ENCODE assay signal across 16 cellular contexts in the genomic region with DNA sequence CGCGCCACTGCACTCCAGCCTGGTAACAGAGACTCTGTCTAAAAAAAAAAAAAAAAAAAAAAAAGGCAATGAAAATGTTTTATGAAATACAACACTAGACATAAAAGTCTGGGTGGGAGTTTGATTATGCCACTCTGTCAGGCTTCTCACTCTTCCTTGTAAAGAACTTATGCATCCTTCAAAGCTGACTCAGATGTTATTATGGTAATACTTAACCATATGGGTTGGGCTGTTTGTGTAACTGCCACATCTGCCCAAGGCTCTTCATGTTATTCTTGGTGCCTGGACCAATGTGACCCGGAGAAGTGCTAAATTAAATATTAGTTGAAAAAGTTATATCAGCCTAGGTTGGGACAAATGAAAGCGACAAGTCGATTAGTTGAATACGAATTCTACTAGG. TPM values are rescaled to one million over a fixed set of nuclear protein-coding genes. Genes with fewer than 3 reads are reported as not detected.
DNase-seq lines count a peak whose midpoint lies in the region; ATAC-seq, FAIRE-seq and TF ChIP-seq lines count a peak whose summit lies in the region.
"Had no signal": no experiment of that assay in that cellular context is flagged by ENCODE, and none has a peak within 500 bp of the region (broad histone marks: within the 10 kb centered on the region; RNA-seq: fewer than 3 reads in every experiment).

No MANE protein-coding gene starts in this region.

- TF ChIP-seq CTCF in bronchial epithelial cell (IDR thresholded peaks at IDR 0.05; ENCODE audit: insufficient read depth, low read length, severe bottlenecking) (no peak), smooth muscle cell (IDR thresholded peaks at IDR 0.05; ENCODE audit: borderline replicate concordance, insufficient read depth, poor library complexity, severe bottlenecking) (no peak), spleen (IDR thresholded peaks at IDR 0.05 in 8 of 11, conservative IDR thresholded peaks at IDR 0.05 in 3 of 11) (no peak)

- peaks cover 20% of the 10 kb centered on the region for H4K20me1 ChIP-seq in smooth muscle cell (ENCODE audit: low read depth)

- H3K27me3 ChIP-seq in bronchial epithelial cell (ENCODE audit: control insufficient read depth, insufficient read depth, low read length) (no peaks in the 10 kb centered on the region), smooth muscle cell (ENCODE audit: low read depth) (no peaks in the 10 kb centered on the region), spleen (replicated peaks in 1 of 7) (no peaks in the 10 kb centered on the region)

- 94% methylated on average over 6 of the region's 6 CpGs for WGBS in smooth muscle cell (ENCODE audit: low lambda C conversion rate)
- WGBS in spleen, 5 donors, result 92 to 99% (median 95%) methylated on average over 6 of the region's 6 CpGs

- no peaks in the 10 kb centered on the region for H3K9me3 ChIP-seq in smooth muscle cell (replicated peaks; ENCODE audit: low read depth)
- peaks cover 0 to 3% (median 0%) of the 10 kb centered on the region in 8 donors for H3K9me3 ChIP-seq in spleen

- DNase-seq in HCEC 1CT (peak; percentile 13), bronchial epithelial cell (ENCODE audit: low read depth) (peak; percentile 63), iris pigment epithelial cell (ENCODE audit: low read depth) (peak; percentile 46), smooth muscle cell (lab: John Stamatoyannopoulos, UW; ENCODE audit: unreplicated experiment) (no peak), spleen (no peak)
- DNase-seq: Calu3; CD4-positive, alpha-beta T cell; DND-41; GF-D8; NCI-H1048; NCI-H446; NCI-H748 treated with DMSO at 0.1 percent for 48 hours; PC-9 had no signal

- H3K4me3 ChIP-seq in bronchial epithelial cell (ENCODE audit: low read depth, low read length) (no peak overlapping the region), smooth muscle cell (no peak overlapping the region), spleen (no peak overlapping the region)
- H3K4me3 ChIP-seq: PC-9 had no signal

- no peaks in the 10 kb centered on the region for H3K79me2 ChIP-seq in smooth muscle cell (ENCODE audit: low read depth)

- no peak for FAIRE-seq in bronchial epithelial cell (lab: Jason Lieb, UNC)
- FAIRE-seq: H1 had no signal

- H3K4me2 ChIP-seq in smooth muscle cell, result no peak overlapping the region
- H3K4me2 ChIP-seq: PC-9 had no signal

- intact Hi-C loops in spleen (cut with DNase I; ENCODE audit: low total_unique reads), result no loop called here

- no peak for TF ChIP-seq POLR2A in spleen (IDR thresholded peaks at IDR 0.05)

- no peak for ATAC-seq in SK-N-SH treated with all-trans-retinoic acid at 6 μM for 48 hours
- ATAC-seq in GM19395 (IDR thresholded peaks at IDR 0.05; ENCODE audit: unreplicated experiment), result no peak

- H3K9ac ChIP-seq in smooth muscle cell (ENCODE audit: low read depth), result no peak overlapping the region

- no peak overlapping the region for H2AFZ ChIP-seq in smooth muscle cell (ENCODE audit: low read depth)
- H2AFZ ChIP-seq: PC-9 had no signal

- H3F3A ChIP-seq in smooth muscle cell (ENCODE audit: low read depth), result no peaks in the 10 kb centered on the region

- H3K4me1 ChIP-seq in smooth muscle cell (ENCODE audit: low read depth), result no peaks in the 10 kb centered on the region
- H3K4me1 ChIP-seq in spleen, result peaks cover 0 to 19% (median 16%) of the 10 kb centered on the region in 6 donors

- H3K27ac ChIP-seq in smooth muscle cell (ENCODE audit: low read depth), result peak overlapping the region; percentile 28
- no peak overlapping the region for H3K27ac ChIP-seq in spleen
- H3K27ac ChIP-seq: PC-9 had no signal

- H3K36me3 ChIP-seq in bronchial epithelial cell (ENCODE audit: control insufficient read depth, insufficient read depth, low read length) (peaks cover 1% of the 10 kb centered on the region), smooth muscle cell (ENCODE audit: low read depth) (peaks cover 3% of the 10 kb centered on the region), spleen (peaks cover 0 to 56% (median 0%) of the 10 kb centered on the region in 6 donors)

TF ChIP-seq in SK-N-SH treated with all-trans-retinoic acid at 6 μM for 48 hours, 23 proteins besides CTCF, POLR2A, EP300 and RAD21:
- TF ChIP-seq ARNTL (CRISPR knock-in tag; IDR thresholded peaks at IDR 0.05; ENCODE audit: borderline replicate concordance, low read depth) (no peak), ZNF70 (CRISPR knock-in tag; IDR thresholded peaks at IDR 0.05) (no peak), BACH2 (CRISPR knock-in tag; IDR thresholded peaks at IDR 0.05; ENCODE audit: borderline replicate concordance) (no peak), ZNF565 (CRISPR knock-in tag; conservative IDR thresholded peaks at IDR 0.05; ENCODE audit: low read depth) (no peak), GLIS3 (CRISPR knock-in tag; IDR thresholded peaks at IDR 0.05) (no peak), ZFP3 (CRISPR knock-in tag; IDR thresholded peaks at IDR 0.05) (no peak), OSR1 (CRISPR knock-in tag; IDR thresholded peaks at IDR 0.05) (no peak), TCF4 (CRISPR knock-in tag; IDR thresholded peaks at IDR 0.05; ENCODE audit: borderline replicate concordance) (no peak), ZNF8 (CRISPR knock-in tag; IDR thresholded peaks at IDR 0.05) (no peak)
- TF ChIP-seq, protein P1, sequence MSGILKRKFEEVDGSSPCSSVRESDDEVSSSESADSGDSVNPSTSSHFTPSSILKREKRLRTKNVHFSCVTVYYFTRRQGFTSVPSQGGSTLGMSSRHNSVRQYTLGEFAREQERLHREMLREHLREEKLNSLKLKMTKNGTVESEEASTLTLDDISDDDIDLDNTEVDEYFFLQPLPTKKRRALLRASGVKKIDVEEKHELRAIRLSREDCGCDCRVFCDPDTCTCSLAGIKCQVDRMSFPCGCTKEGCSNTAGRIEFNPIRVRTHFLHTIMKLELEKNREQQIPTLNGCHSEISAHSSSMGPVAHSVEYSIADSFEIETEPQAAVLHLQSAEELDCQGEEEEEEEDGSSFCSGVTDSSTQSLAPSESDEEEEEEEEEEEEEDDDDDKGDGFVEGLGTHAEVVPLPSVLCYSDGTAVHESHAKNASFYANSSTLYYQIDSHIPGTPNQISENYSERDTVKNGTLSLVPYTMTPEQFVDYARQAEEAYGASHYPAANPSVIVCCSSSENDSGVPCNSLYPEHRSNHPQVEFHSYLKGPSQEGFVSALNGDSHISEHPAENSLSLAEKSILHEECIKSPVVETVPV (CRISPR knock-in tag; IDR thresholded peaks at IDR 0.05), result no peak
- TF ChIP-seq, protein P2, sequence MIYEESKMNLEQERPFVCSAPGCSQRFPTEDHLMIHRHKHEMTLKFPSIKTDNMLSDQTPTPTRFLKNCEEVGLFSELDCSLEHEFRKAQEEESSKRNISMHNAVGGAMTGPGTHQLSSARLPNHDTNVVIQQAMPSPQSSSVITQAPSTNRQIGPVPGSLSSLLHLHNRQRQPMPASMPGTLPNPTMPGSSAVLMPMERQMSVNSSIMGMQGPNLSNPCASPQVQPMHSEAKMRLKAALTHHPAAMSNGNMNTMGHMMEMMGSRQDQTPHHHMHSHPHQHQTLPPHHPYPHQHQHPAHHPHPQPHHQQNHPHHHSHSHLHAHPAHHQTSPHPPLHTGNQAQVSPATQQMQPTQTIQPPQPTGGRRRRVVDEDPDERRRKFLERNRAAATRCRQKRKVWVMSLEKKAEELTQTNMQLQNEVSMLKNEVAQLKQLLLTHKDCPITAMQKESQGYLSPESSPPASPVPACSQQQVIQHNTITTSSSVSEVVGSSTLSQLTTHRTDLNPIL (CRISPR knock-in tag; IDR thresholded peaks at IDR 0.05; ENCODE audit: low read depth), result no peak
- TF ChIP-seq, protein P3, sequence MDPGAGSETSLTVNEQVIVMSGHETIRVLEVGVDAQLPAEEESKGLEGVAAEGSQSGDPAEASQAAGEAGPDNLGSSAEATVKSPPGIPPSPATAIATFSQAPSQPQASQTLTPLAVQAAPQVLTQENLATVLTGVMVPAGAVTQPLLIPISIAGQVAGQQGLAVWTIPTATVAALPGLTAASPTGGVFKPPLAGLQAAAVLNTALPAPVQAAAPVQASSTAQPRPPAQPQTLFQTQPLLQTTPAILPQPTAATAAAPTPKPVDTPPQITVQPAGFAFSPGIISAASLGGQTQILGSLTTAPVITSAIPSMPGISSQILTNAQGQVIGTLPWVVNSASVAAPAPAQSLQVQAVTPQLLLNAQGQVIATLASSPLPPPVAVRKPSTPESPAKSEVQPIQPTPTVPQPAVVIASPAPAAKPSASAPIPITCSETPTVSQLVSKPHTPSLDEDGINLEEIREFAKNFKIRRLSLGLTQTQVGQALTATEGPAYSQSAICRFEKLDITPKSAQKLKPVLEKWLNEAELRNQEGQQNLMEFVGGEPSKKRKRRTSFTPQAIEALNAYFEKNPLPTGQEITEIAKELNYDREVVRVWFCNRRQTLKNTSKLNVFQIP (CRISPR knock-in tag; IDR thresholded peaks at IDR 0.05; ENCODE audit: borderline replicate concordance, low read depth), result no peak
- TF ChIP-seq, protein P4, sequence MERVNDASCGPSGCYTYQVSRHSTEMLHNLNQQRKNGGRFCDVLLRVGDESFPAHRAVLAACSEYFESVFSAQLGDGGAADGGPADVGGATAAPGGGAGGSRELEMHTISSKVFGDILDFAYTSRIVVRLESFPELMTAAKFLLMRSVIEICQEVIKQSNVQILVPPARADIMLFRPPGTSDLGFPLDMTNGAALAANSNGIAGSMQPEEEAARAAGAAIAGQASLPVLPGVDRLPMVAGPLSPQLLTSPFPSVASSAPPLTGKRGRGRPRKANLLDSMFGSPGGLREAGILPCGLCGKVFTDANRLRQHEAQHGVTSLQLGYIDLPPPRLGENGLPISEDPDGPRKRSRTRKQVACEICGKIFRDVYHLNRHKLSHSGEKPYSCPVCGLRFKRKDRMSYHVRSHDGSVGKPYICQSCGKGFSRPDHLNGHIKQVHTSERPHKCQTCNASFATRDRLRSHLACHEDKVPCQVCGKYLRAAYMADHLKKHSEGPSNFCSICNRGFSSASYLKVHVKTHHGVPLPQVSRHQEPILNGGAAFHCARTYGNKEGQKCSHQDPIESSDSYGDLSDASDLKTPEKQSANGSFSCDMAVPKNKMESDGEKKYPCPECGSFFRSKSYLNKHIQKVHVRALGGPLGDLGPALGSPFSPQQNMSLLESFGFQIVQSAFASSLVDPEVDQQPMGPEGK (CRISPR knock-in tag; IDR thresholded peaks at IDR 0.05; ENCODE audit: borderline replicate concordance), result no peak

RNA-seq across cellular contexts. Expression of a gene that starts 23.8 kb away (rescaled TPM):
- 8.6 and 10.8 TPM in 2 replicates for total RNA-seq in bronchial epithelial cell
- total RNA-seq in smooth muscle cell, result 34.9 and 40.3 TPM in 2 replicates
- 45.3 and 58.6 TPM in 2 replicates for polyA plus RNA-seq in smooth muscle cell
- 10 to 100 TPM; 17.5 to 54.8 (median 38.6) TPM for total RNA-seq in spleen
- 10 to 100 TPM in 2 of 3 donors, 1 to 10 TPM in 1; 9.8 to 16.2 (median 12.4) TPM for polyA plus RNA-seq in spleen

RNA-seq across cellular contexts. Expression of a gene that starts 37.3 kb away (rescaled TPM):
- total RNA-seq in bronchial epithelial cell, result 4.7 and 9.0 TPM in 2 replicates
- total RNA-seq in smooth muscle cell, result 7.4 and 15.8 TPM in 2 replicates
- polyA plus RNA-seq in smooth muscle cell, result 12.5 and 12.8 TPM in 2 replicates
- total RNA-seq in spleen, result 10 to 100 TPM; 11.8 to 27.4 (median 18.0) TPM
- 10 to 100 TPM; 17.8 to 31.6 (median 19.5) TPM for polyA plus RNA-seq in spleen

RNA-seq across cellular contexts. Expression of a gene that starts 37.6 kb away (rescaled TPM):
- total RNA-seq in bronchial epithelial cell, result 8.7 and 8.8 TPM in 2 replicates
- total RNA-seq in smooth muscle cell, result 9.1 and 9.5 TPM in 2 replicates
- polyA plus RNA-seq in smooth muscle cell, result 5.6 and 6.7 TPM in 2 replicates
- total RNA-seq in spleen, result 10 to 100 TPM; 27.0 to 86.6 (median 41.2) TPM
- 10 to 100 TPM; 16.2 to 29.5 (median 16.5) TPM for polyA plus RNA-seq in spleen

Comparison
In these comparisons a context has a peak if more than half of its experiments do, and no peak if none do; other contexts are left out.
1. DNase-seq: peak in HCEC 1CT (single experiment), bronchial epithelial cell (single experiment) and iris pigment epithelial cell (single experiment); none in smooth muscle cell (single experiment) and spleen (single experiment).